ENCODE assay signal across 19 cellular contexts in genomic region chr16:63185235-63185780, GRCh38.
"Had no signal": no experiment of that assay in that cellular context is flagged by ENCODE, and none has a peak within 500 bp of the region (broad histone marks: within the 10 kb centered on the region; RNA-seq: fewer than 3 reads in every experiment).

No MANE protein-coding gene starts in this region.

- H3K27me3 ChIP-seq: ovary, sigmoid colon, testis, tibial nerve, upper lobe of left lung had no signal

- H3K36me3 ChIP-seq: ovary, sigmoid colon, tibial nerve, upper lobe of left lung had no signal

- H3K4me1 ChIP-seq: psoas muscle, sigmoid colon, testis, tibial nerve, upper lobe of left lung had no signal

- H3K27ac ChIP-seq: ovary, psoas muscle, sigmoid colon, testis, tibial nerve, upper lobe of left lung had no signal

- H3K4me3 ChIP-seq: lung, mucosa of descending colon, ovary, psoas muscle, sigmoid colon, testis, tibial nerve, upper lobe of left lung had no signal

- DNase-seq: cerebellar nuclear complex; cortex of kidney; hypothalamus; mucosa of descending colon; naive B cell; occipital lobe; ovary; posterior cingulate gyrus; psoas muscle; right cardiac atrium; sigmoid colon; stimulated activated CD4-positive, alpha-beta T cell treated with anti-CD3 and anti-CD28 coated beads, Interleukin-2, amount 100 ng/mL, for 24 hours; stimulated activated CD4-positive, alpha-beta T cell treated with anti-CD3 and anti-CD28 coated beads, Interleukin-4, amount 100 ng/mL, for 24 hours; stimulated activated naive CD8-positive, alpha-beta T cell treated with anti-CD3 and anti-CD28 coated beads, Interleukin-15, Interleukin-2, amounts not matched to agents 100 U/mL and 50 U/mL, for 24 hours; substantia nigra; testis; upper lobe of left lung had no signal

- H3K9me3 ChIP-seq: mucosa of descending colon, ovary, psoas muscle, sigmoid colon, testis, upper lobe of left lung had no signal
